18 cellular contexts compared by ENCODE assay signal in genomic region chr14:21768875-21769257, GRCh38.
DNase-seq lines count a peak whose midpoint lies in the region; ATAC-seq and TF ChIP-seq lines count a peak whose summit lies in the region.
"Had no signal": no experiment of that assay in that cellular context is flagged by ENCODE, and none has a peak within 500 bp of the region (broad histone marks: within the 10 kb centered on the region; RNA-seq: fewer than 3 reads in every experiment).

No MANE protein-coding gene starts in this region.

- no peak for DNase-seq in activated T-cell treated with anti-CD3 and anti-CD28 coated beads, Interleukin-2, amount 50 U/mL, for 72 hours
- no peak for DNase-seq in activated T-cell treated with anti-CD3 and anti-CD28 coated beads, Interleukin-2, amount 50 U/mL, for 48 hours
- DNase-seq in GM23338 (ENCODE audit: low spot score) (no peak), nephron progenitor cell (no peak), posterior cingulate gyrus (no peak), NCI-H1105 treated with DMSO at 0.1 percent for 48 hours (lab: John Stamatoyannopoulos, UW) (no peak)
- no peak for DNase-seq in activated T-helper 1 cell treated with anti-CD3 and anti-CD28 coated beads, Interleukin-12 subunit alpha, Interleukin-12 subunit beta, Interleukin-2, Interleukin-4 antibody, amounts not matched to agents 30 ng/mL and 10 ng/mL and 1 ng/mL, durations not matched to agents 14 hours and 24 hours and 36 hours (ENCODE audit: low spot score)
- DNase-seq: hippocampal formation; immature natural killer cell; NCI-H187; Peyer's patch; SIG-M5; stimulated activated CD4-positive, alpha-beta T cell treated with anti-CD3 and anti-CD28 coated beads, Interleukin-4, amount 100 ng/mL, for 1 hour; stimulated activated naive B cell treated with anti-CD40 and anti-IgM and Interleukin-4, amounts not matched to agents 10 μg/mL and 1 μg/mL and 100 μg/mL, for 72 hours had no signal

- no peak overlapping the region for H3K27ac ChIP-seq in GM23338 (ENCODE audit: low read depth)
- H3K27ac ChIP-seq: BLaER1 treated with 17β-estradiol and CSF1 and Interleukin-3, amounts not matched to agents 10 nM and 100 nM; KMS-11; Peyer's patch; right atrium auricular region had no signal

- no peaks in the 10 kb centered on the region for H3K4me1 ChIP-seq in GM23338 (ENCODE audit: insufficient read depth)
- H3K4me1 ChIP-seq: BLaER1 treated with 17β-estradiol and CSF1 and Interleukin-3, amounts not matched to agents 10 nM and 100 nM; Peyer's patch; right atrium auricular region had no signal

- intact Hi-C loops in activated T-helper 1 cell treated with anti-CD3 and anti-CD28 coated beads, Interleukin-12 subunit alpha, Interleukin-12 subunit beta, Interleukin-2, Interleukin-4 antibody, amounts not matched to agents 30 ng/mL and 10 ng/mL and 1 ng/mL, durations not matched to agents 14 hours and 24 hours and 36 hours (cut with micrococcal nuclease) = loop anchor here (5.0 kb wide), 1 partner anchor 58 kb away; no protein-coding TSS in a partner anchor
- intact Hi-C loops in posterior cingulate gyrus (cut with DNase I) = no loop called here

- H4K20me1 ChIP-seq in GM23338 (replicated peaks; ENCODE audit: insufficient read depth) = no peaks in the 10 kb centered on the region
- H4K20me1 ChIP-seq: BLaER1 treated with 17β-estradiol and CSF1 and Interleukin-3, amounts not matched to agents 10 nM and 100 nM had no signal

- no peaks in the 10 kb centered on the region for H3K27me3 ChIP-seq in GM23338 (ENCODE audit: insufficient read depth)
- H3K27me3 ChIP-seq: BLaER1 treated with 17β-estradiol and CSF1 and Interleukin-3, amounts not matched to agents 10 nM and 100 nM; Peyer's patch; right atrium auricular region had no signal

- H3K36me3 Mint-ChIP-seq in activated T-cell treated with anti-CD3 and anti-CD28 coated beads, Interleukin-2, amount 50 U/mL, for 72 hours (ENCODE audit: insufficient read depth in 2 of 2) = no peaks in the 10 kb centered on the region
- H3K36me3 Mint-ChIP-seq in GM23338 (ENCODE audit: low read depth) (no peaks in the 10 kb centered on the region), nephron progenitor cell (ENCODE audit: low read depth) (no peaks in the 10 kb centered on the region)
- no peaks in the 10 kb centered on the region for H3K36me3 Mint-ChIP-seq in activated T-helper 1 cell treated with anti-CD3 and anti-CD28 coated beads, Interleukin-12 subunit alpha, Interleukin-12 subunit beta, Interleukin-2, Interleukin-4 antibody, amounts not matched to agents 30 ng/mL and 10 ng/mL and 1 ng/mL, durations not matched to agents 14 hours and 24 hours and 36 hours (ENCODE audit: low read depth)
- H3K36me3 Mint-ChIP-seq: immature natural killer cell; stimulated activated naive B cell treated with anti-CD40 and anti-IgM and Interleukin-4, amounts not matched to agents 10 μg/mL and 1 μg/mL and 100 μg/mL, for 72 hours had no signal

- H3K27me3 Mint-ChIP-seq in activated T-cell treated with anti-CD3 and anti-CD28 coated beads, Interleukin-2, amount 50 U/mL, for 72 hours (ENCODE audit: low read depth) = peaks cover 7% of the 10 kb centered on the region
- H3K27me3 Mint-ChIP-seq in GM23338 (ENCODE audit: insufficient read depth, low read depth, poor library complexity) (peaks cover 2% of the 10 kb centered on the region), nephron progenitor cell (ENCODE audit: low read depth, poor library complexity) (peaks cover 14% of the 10 kb centered on the region)
- H3K27me3 Mint-ChIP-seq in activated T-helper 1 cell treated with anti-CD3 and anti-CD28 coated beads, Interleukin-12 subunit alpha, Interleukin-12 subunit beta, Interleukin-2, Interleukin-4 antibody, amounts not matched to agents 30 ng/mL and 10 ng/mL and 1 ng/mL, durations not matched to agents 14 hours and 24 hours and 36 hours (ENCODE audit: insufficient read depth) = peaks cover 9% of the 10 kb centered on the region

- peak overlapping the region; percentile 61 to 70 for H3K4me3 Mint-ChIP-seq in activated T-cell treated with anti-CD3 and anti-CD28 coated beads, Interleukin-2, amount 50 U/mL, for 72 hours
- H3K4me3 Mint-ChIP-seq in GM23338 = no peak overlapping the region
- H3K4me3 Mint-ChIP-seq in activated T-helper 1 cell treated with anti-CD3 and anti-CD28 coated beads, Interleukin-12 subunit alpha, Interleukin-12 subunit beta, Interleukin-2, Interleukin-4 antibody, amounts not matched to agents 30 ng/mL and 10 ng/mL and 1 ng/mL, durations not matched to agents 14 hours and 24 hours and 36 hours = peak overlapping the region; percentile 75
- no peak overlapping the region for H3K4me3 Mint-ChIP-seq in nephron progenitor cell
- H3K4me3 Mint-ChIP-seq: immature natural killer cell; stimulated activated naive B cell treated with anti-CD40 and anti-IgM and Interleukin-4, amounts not matched to agents 10 μg/mL and 1 μg/mL and 100 μg/mL, for 72 hours had no signal

- H3K4me2 ChIP-seq in GM23338 = no peak overlapping the region
- H3K4me2 ChIP-seq: BLaER1 treated with 17β-estradiol and CSF1 and Interleukin-3, amounts not matched to agents 10 nM and 100 nM; KMS-11 had no signal

- H3K4me3 ChIP-seq in GM23338 = no peak overlapping the region
- H3K4me3 ChIP-seq: BLaER1 treated with 17β-estradiol and CSF1 and Interleukin-3, amounts not matched to agents 10 nM and 100 nM; Peyer's patch; right atrium auricular region had no signal

- H3K79me2 ChIP-seq in GM23338 (replicated peaks; ENCODE audit: insufficient read depth) = no peaks in the 10 kb centered on the region

- H3K9me2 ChIP-seq in GM23338 (ENCODE audit: insufficient read depth) = no peaks in the 10 kb centered on the region

- peak; percentile 11 to 39 for ATAC-seq in activated T-cell treated with anti-CD3 and anti-CD28 coated beads, Interleukin-2, amount 50 U/mL, for 72 hours (replicated peaks in 1 of 2)
- ATAC-seq in GM23338 = no peak
- no peak for ATAC-seq in GM21423 (IDR thresholded peaks at IDR 0.05; ENCODE audit: unreplicated experiment)

- H3K36me3 ChIP-seq in GM23338 (ENCODE audit: insufficient read depth) = no peaks in the 10 kb centered on the region
- H3K36me3 ChIP-seq: BLaER1 treated with 17β-estradiol and CSF1 and Interleukin-3, amounts not matched to agents 10 nM and 100 nM; Peyer's patch; right atrium auricular region had no signal

- no peaks in the 10 kb centered on the region for H3K4me1 Mint-ChIP-seq in activated T-cell treated with anti-CD3 and anti-CD28 coated beads, Interleukin-2, amount 50 U/mL, for 72 hours (ENCODE audit: low read depth)
- H3K4me1 Mint-ChIP-seq in GM23338 = peaks cover 16% of the 10 kb centered on the region
- peaks cover 12% of the 10 kb centered on the region for H3K4me1 Mint-ChIP-seq in activated T-helper 1 cell treated with anti-CD3 and anti-CD28 coated beads, Interleukin-12 subunit alpha, Interleukin-12 subunit beta, Interleukin-2, Interleukin-4 antibody, amounts not matched to agents 30 ng/mL and 10 ng/mL and 1 ng/mL, durations not matched to agents 14 hours and 24 hours and 36 hours (ENCODE audit: low read depth)
- peaks cover 12% of the 10 kb centered on the region for H3K4me1 Mint-ChIP-seq in nephron progenitor cell
- H3K4me1 Mint-ChIP-seq: immature natural killer cell; stimulated activated naive B cell treated with anti-CD40 and anti-IgM and Interleukin-4, amounts not matched to agents 10 μg/mL and 1 μg/mL and 100 μg/mL, for 72 hours had no signal

- TF ChIP-seq CTCF in GM23338 (conservative IDR thresholded peaks at IDR 0.05; ENCODE audit: low read depth in 2 of 2) (no peak), nephron progenitor cell (IDR thresholded peaks at IDR 0.05) (no peak)

- H3K9me3 Mint-ChIP-seq in activated T-cell treated with anti-CD3 and anti-CD28 coated beads, Interleukin-2, amount 50 U/mL, for 72 hours = peaks cover 0 to 2% of the 10 kb centered on the region in 2 donors
- H3K9me3 Mint-ChIP-seq in GM23338 (no peaks in the 10 kb centered on the region; the same call in 2 of the 3 replicates), nephron progenitor cell (peaks cover 9% of the 10 kb centered on the region)
- H3K9me3 Mint-ChIP-seq in activated T-helper 1 cell treated with anti-CD3 and anti-CD28 coated beads, Interleukin-12 subunit alpha, Interleukin-12 subunit beta, Interleukin-2, Interleukin-4 antibody, amounts not matched to agents 30 ng/mL and 10 ng/mL and 1 ng/mL, durations not matched to agents 14 hours and 24 hours and 36 hours = no peaks in the 10 kb centered on the region

- no peak overlapping the region for H3K27ac Mint-ChIP-seq in activated T-cell treated with anti-CD3 and anti-CD28 coated beads, Interleukin-2, amount 50 U/mL, for 72 hours
- H3K27ac Mint-ChIP-seq in GM23338 (0 out of 2 replicates have a peak overlapping the region, but pooled peaks have one; percentile 3), nephron progenitor cell (peak overlapping the region; percentile 42)
- H3K27ac Mint-ChIP-seq in activated T-helper 1 cell treated with anti-CD3 and anti-CD28 coated beads, Interleukin-12 subunit alpha, Interleukin-12 subunit beta, Interleukin-2, Interleukin-4 antibody, amounts not matched to agents 30 ng/mL and 10 ng/mL and 1 ng/mL, durations not matched to agents 14 hours and 24 hours and 36 hours = peak overlapping the region; percentile 73
- H3K27ac Mint-ChIP-seq: immature natural killer cell; stimulated activated naive B cell treated with anti-CD40 and anti-IgM and Interleukin-4, amounts not matched to agents 10 μg/mL and 1 μg/mL and 100 μg/mL, for 72 hours had no signal

- H2AFZ ChIP-seq in GM23338 = peak overlapping the region; percentile 23; the same call in 1 of the 2 replicates

- no peaks in the 10 kb centered on the region for H3F3A ChIP-seq in GM23338 (replicated peaks; ENCODE audit: low read depth)

TF ChIP-seq in GM23338, 12 proteins besides CTCF, POLR2A, EP300 and RAD21 (continues in another document):
- TF ChIP-seq JUNB (IDR thresholded peaks at IDR 0.05; ENCODE audit: unreplicated experiment) (no peak), ETS1 (IDR thresholded peaks at IDR 0.05) (no peak), EZH2 (IDR thresholded peaks at IDR 0.05; ENCODE audit: low read depth, unreplicated experiment) (no peak), ZNF331 (CRISPR knock-in tag; IDR thresholded peaks at IDR 0.05; ENCODE audit: low read depth) (no peak), NANOG (IDR thresholded peaks at IDR 0.05; ENCODE audit: borderline replicate concordance) (no peak)

Comparison
In these comparisons a context has a peak if more than half of its experiments do, and no peak if none do; other contexts are left out.
1. ATAC-seq: peak in activated T-cell treated with anti-CD3 and anti-CD28 coated beads, Interleukin-2, amount 50 U/mL, for 72 hours (2 of 2); none in GM23338 (single experiment) and GM21423 (single experiment).
2. H3K4me3 Mint-ChIP-seq: peak in activated T-cell treated with anti-CD3 and anti-CD28 coated beads, Interleukin-2, amount 50 U/mL, for 72 hours (2 of 2) and activated T-helper 1 cell treated with anti-CD3 and anti-CD28 coated beads, Interleukin-12 subunit alpha, Interleukin-12 subunit beta, Interleukin-2, Interleukin-4 antibody, amounts not matched to agents 30 ng/mL and 10 ng/mL and 1 ng/mL, durations not matched to agents 14 hours and 24 hours and 36 hours (single experiment); none in GM23338 (single experiment) and nephron progenitor cell (single experiment).